In the genomic region with DNA sequence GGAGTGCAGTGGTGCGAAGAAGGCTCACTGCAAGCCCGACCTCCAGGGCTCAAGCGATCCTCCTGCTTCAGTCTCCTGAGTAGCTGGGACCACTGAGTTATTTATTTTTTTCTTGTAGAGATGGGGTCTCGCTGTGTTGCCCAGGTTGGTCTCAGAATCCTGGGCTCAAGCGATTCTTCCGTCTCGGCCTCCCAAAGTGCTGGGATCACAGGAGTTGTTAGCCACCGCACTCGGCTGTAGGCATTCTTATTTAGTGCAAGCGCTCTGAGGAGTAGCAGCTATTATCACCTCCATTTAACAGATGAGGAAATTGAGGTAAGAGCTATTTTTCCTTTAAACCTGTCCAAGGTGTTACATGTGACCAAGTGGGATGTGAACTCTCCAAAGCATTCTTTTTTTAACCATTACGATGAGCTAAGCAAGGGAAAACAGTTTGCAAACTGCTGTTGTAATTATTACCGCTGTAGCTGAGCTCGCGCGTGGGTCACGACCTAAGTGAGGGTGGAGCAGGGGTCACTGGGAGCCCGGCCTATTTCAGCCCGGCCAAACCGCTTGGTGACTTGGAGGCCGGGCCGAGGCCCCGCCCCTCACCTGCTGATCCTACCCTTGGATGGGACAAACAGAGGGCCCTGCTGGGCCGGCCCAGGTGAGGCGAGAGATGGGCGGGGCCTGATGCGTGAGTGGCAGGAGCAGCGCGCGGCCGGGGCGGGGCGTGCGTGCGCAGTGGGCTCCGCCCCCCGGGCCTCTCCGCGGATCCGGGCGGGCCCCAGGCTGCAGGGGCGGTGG, we compare ENCODE assay signal across 9 cellular contexts. TPM values are rescaled to one million over a fixed set of nuclear protein-coding genes. Genes with fewer than 3 reads are reported as not detected.
DNase-seq lines count a peak whose midpoint lies in the region; ATAC-seq and TF ChIP-seq lines count a peak whose summit lies in the region.
"Had no signal": no experiment of that assay in that cellular context is flagged by ENCODE, and none has a peak within 500 bp of the region (broad histone marks: within the 10 kb centered on the region; RNA-seq: fewer than 3 reads in every experiment).

No MANE protein-coding gene starts in this region.

- peak overlapping the region; percentile 28 for H3K4me3 ChIP-seq in Jurkat, Clone E6-1 (ENCODE audit: low read length)
- H3K4me3 ChIP-seq in RWPE2 (ENCODE audit: severe bottlenecking): peak overlapping the region; percentile 63
- H3K4me3 ChIP-seq in fibroblast of villous mesenchyme (ENCODE audit: low read depth, low read length): peak overlapping the region; percentile 59

- H3K27me3 Mint-ChIP-seq in nephron progenitor cell (ENCODE audit: low read depth, poor library complexity): peaks cover 22% of the 10 kb centered on the region

- no peaks in the 10 kb centered on the region for H3K36me3 ChIP-seq in RWPE2 (ENCODE audit: low read depth)

- no peaks in the 10 kb centered on the region for H3K9me3 Mint-ChIP-seq in nephron progenitor cell

- TF ChIP-seq CTCF in RWPE2 (IDR thresholded peaks at IDR 0.05; ENCODE audit: poor library complexity, severe bottlenecking) (no peak), fibroblast of villous mesenchyme (IDR thresholded peaks at IDR 0.05; ENCODE audit: insufficient read depth, low read depth, low read length) (no peak), nephron progenitor cell (IDR thresholded peaks at IDR 0.05) (no peak)

- peak; percentile 85 for ATAC-seq in GM21529 (IDR thresholded peaks at IDR 0.05; ENCODE audit: unreplicated experiment)
- peak; percentile 87 for ATAC-seq in RWPE2 (ENCODE audit: low read depth)

- H3K27me3 ChIP-seq in RWPE2 (ENCODE audit: insufficient read depth, poor library complexity, severe bottlenecking): no peaks in the 10 kb centered on the region

- no peaks in the 10 kb centered on the region for H3K9me3 ChIP-seq in RWPE2 (ENCODE audit: severe bottlenecking)

- peak overlapping the region; percentile 37 for H3K27ac ChIP-seq in RWPE2 (ENCODE audit: poor library complexity, severe bottlenecking)

- peaks cover 56% of the 10 kb centered on the region for H3K4me1 Mint-ChIP-seq in nephron progenitor cell

- peaks cover 13% of the 10 kb centered on the region for H3K4me1 ChIP-seq in RWPE2 (ENCODE audit: insufficient read depth, poor library complexity, severe bottlenecking)

- H3K27ac Mint-ChIP-seq in nephron progenitor cell: no peak overlapping the region

- H3K4me3 Mint-ChIP-seq in nephron progenitor cell: peak overlapping the region; percentile 75

- H3K36me3 Mint-ChIP-seq in nephron progenitor cell (ENCODE audit: low read depth): no peaks in the 10 kb centered on the region

- DNase-seq in COLO829 (ENCODE audit: low spot score) (peak; percentile 91), RWPE2 (ENCODE audit: low spot score) (peak; percentile 95), fibroblast of villous mesenchyme (ENCODE audit: low read depth) (peak; percentile 65), nephron progenitor cell (peak; percentile 89)
- DNase-seq in Jurkat, Clone E6-1 (ENCODE audit: low read depth, low spot score): peak; percentile 53
- DNase-seq in activated effector memory CD4-positive, alpha-beta T cell treated with anti-CD3 and anti-CD28 coated beads, Interleukin-2, amount 50 U/mL, for 16 hours: peak; percentile 93
- peak; percentile 78 for DNase-seq in stimulated activated naive CD4-positive, alpha-beta T cell treated with Interleukin-2 at 50 U/mL for 16 hours (lab: John Stamatoyannopoulos, UW)

RNA-seq across cellular contexts. Expression of a gene that starts 0.4 kb away (rescaled TPM):
- 18.4 TPM for polyA plus RNA-seq in Jurkat, Clone E6-1 (2012; ENCODE audit: insufficient read depth, insufficient read length)
- total RNA-seq in fibroblast of villous mesenchyme: 2.6 and 3.2 TPM in 2 replicates
- total RNA-seq: T-helper 1 cell treated with Interleukin-12 subunit alpha and Interleukin-12 subunit beta and Interleukin-4 antibody, amounts not matched to agents 30 ng/mL and 1 ng/mL, for 36 hours had no signal

RNA-seq across cellular contexts. Expression of a gene that starts 10.8 kb away (rescaled TPM):
- polyA plus RNA-seq in Jurkat, Clone E6-1 (2012; ENCODE audit: insufficient read depth, insufficient read length): not detected
- not detected in 2 replicates for total RNA-seq in fibroblast of villous mesenchyme
- total RNA-seq: T-helper 1 cell treated with Interleukin-12 subunit alpha and Interleukin-12 subunit beta and Interleukin-4 antibody, amounts not matched to agents 30 ng/mL and 1 ng/mL, for 36 hours had no signal

Comparison
In these comparisons a context has a peak if more than half of its experiments do, and no peak if none do; other contexts are left out.
1. Peak in every context shown above with its lines: DNase-seq, ATAC-seq, H3K4me3 ChIP-seq and H3K27ac ChIP-seq.